Comparison of ENCODE assay signal across 8 cellular contexts in the genomic region with DNA sequence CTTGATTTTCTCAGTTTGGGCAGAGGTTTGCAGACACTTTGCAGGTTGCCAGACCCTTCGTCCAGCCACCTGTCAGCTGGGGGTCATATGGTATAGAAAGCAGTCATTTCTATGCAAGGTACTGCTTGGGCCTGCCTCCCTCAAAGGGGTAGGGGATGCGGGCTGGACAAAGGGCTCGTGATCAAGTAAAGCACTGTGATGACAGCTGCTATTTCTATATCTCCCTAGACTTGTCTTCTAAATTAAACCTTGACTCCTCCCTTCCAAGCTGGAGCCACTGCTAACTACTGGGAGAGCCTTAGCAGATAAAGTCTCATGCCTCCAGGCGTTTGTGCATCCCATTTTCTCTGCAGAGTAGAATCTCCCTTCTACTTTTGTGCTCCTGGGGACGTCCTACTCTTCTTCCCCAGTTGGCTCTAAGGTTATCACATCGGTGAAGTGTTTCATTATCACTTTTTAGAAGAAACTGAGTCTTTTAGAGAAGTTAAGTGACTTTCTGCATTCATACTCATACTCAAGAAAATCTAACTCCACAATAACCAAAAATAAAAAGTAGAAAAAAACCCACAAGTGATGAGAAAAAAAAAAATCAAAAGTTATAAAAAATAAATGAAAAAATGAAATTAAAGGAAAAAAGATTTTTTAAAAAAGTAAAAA. TPM values are rescaled to one million over a fixed set of nuclear protein-coding genes. Genes with fewer than 3 reads are reported as not detected.
DNase-seq lines count a peak whose midpoint lies in the region; ATAC-seq, FAIRE-seq and TF ChIP-seq lines count a peak whose summit lies in the region.

No MANE protein-coding gene starts in this region.

- no peaks in the 10 kb centered on the region for H3K27me3 ChIP-seq in breast epithelium
- no peaks in the 10 kb centered on the region for H3K27me3 ChIP-seq in muscle layer of duodenum (ENCODE audit: low read depth, low read length)

- no peak for FAIRE-seq in urothelium cell line (lab: Jason Lieb, UNC)

- intact Hi-C loops in breast epithelium (cut with DNase I; ENCODE audit: low total_unique reads): loop anchor here (10.0 kb wide), 1 partner anchor 556 kb away; no protein-coding TSS in a partner anchor

- TF ChIP-seq POLR2A in breast epithelium (IDR thresholded peaks at IDR 0.05): no peak

- POLR2A ChIA-PET in HEK293T (lab: Yijun Ruan, JAX): interaction anchor here (1.0 to 3.2 kb wide), 7 partner anchors 15 to 390 kb away, joined by 3 to 19 read pairs (median 5); a partner anchor contains a TSS

- CTCF ChIA-PET in HEK293T (lab: Yijun Ruan, JAX): interaction anchor here (0.7 to 0.8 kb wide), 2 partner anchors 14 to 85 kb away, joined by 3 to 4 read pairs; no protein-coding TSS in a partner anchor

- H3K4me3 ChIP-seq in AG10803 (ENCODE audit: low read length) (peak overlapping the region; percentile 54), breast epithelium (peak overlapping the region; percentile 76 to 92 (median 79)), muscle layer of duodenum (ENCODE audit: low read depth in 1 of 2, low read length in 2 of 2) (peak overlapping the region; percentile 67 to 79)
- H3K4me3 ChIP-seq in Jurkat, Clone E6-1 (ENCODE audit: low read length): peak overlapping the region; percentile 83

- H3K9me3 ChIP-seq in breast epithelium (no peaks in the 10 kb centered on the region), muscle layer of duodenum (ENCODE audit: control insufficient read depth in 1 of 2, low read length in 2 of 2) (no peaks in the 10 kb centered on the region)

- TF ChIP-seq CTCF in AG10803 (conservative IDR thresholded peaks at IDR 0.05; ENCODE audit: low read length) (no peak), breast epithelium (IDR thresholded peaks at IDR 0.05) (no peak)

- DNase-seq in AG10803 (ENCODE audit: low read depth): no peak
- DNase-seq in Jurkat, Clone E6-1 (ENCODE audit: low read depth, low spot score): no peak
- DNase-seq in breast epithelium (ENCODE audit: low spot score in 2 of 2): no peak
- no peak for DNase-seq in urothelium cell line (ENCODE audit: low spot score)
- DNase-seq in NCI-H345 (lab: John Stamatoyannopoulos, UW): no peak
- DNase-seq in HEK293T (ENCODE audit: extremely low spot score): no peak

- ATAC-seq in GM19463 (IDR thresholded peaks at IDR 0.05; ENCODE audit: unreplicated experiment): no peak

- H3K27ac ChIP-seq in breast epithelium (peak overlapping the region in 1 of 2 donors; percentile 91), muscle layer of duodenum (ENCODE audit: low read length) (no peak overlapping the region)

- H3K4me1 ChIP-seq in breast epithelium (peaks cover 0 to 14% of the 10 kb centered on the region in 2 donors), muscle layer of duodenum (ENCODE audit: control insufficient read depth in 1 of 2, insufficient read depth in 2 of 2, low read length in 2 of 2) (peaks cover 11 to 28% of the 10 kb centered on the region in 2 donors)

- H3K36me3 ChIP-seq in breast epithelium (no peaks in the 10 kb centered on the region), muscle layer of duodenum (ENCODE audit: control insufficient read depth in 1 of 2, insufficient read depth in 2 of 2, low read length in 2 of 2) (peaks cover 13 to 21% of the 10 kb centered on the region in 2 donors)

TF ChIP-seq in HEK293T, 16 proteins besides CTCF, POLR2A, EP300 and RAD21:
- TF ChIP-seq HDGF (IDR thresholded peaks at IDR 0.05; ENCODE audit: borderline replicate concordance) (no peak), FOXK2 (IDR thresholded peaks at IDR 0.05) (no peak), SP1 (IDR thresholded peaks at IDR 0.05) (no peak), CTBP1 (IDR thresholded peaks at IDR 0.05; ENCODE audit: borderline replicate concordance) (no peak), SUZ12 (IDR thresholded peaks at IDR 0.05) (no peak)

RNA-seq across cellular contexts. Expression of a gene that starts 0.7 kb away (rescaled TPM):
- polyA plus RNA-seq in Jurkat, Clone E6-1 (2012; ENCODE audit: insufficient read depth, insufficient read length): 340 TPM
- total RNA-seq in breast epithelium: 100 to 1,000 TPM; 134 to 227 (median 188) TPM

RNA-seq across cellular contexts. Expression of a gene that starts 26.7 kb away (rescaled TPM):
- 1.5 TPM for polyA plus RNA-seq in Jurkat, Clone E6-1 (2012; ENCODE audit: insufficient read depth, insufficient read length)
- total RNA-seq in breast epithelium: 1 to 10 TPM in 1 of 3 donors, under 1 TPM in 1, not detected in 1; 0.29 to 1.3 TPM

RNA-seq across cellular contexts. Expression of a gene that starts 26.8 kb away (rescaled TPM):
- polyA plus RNA-seq in Jurkat, Clone E6-1 (2012; ENCODE audit: insufficient read depth, insufficient read length): 22.8 TPM
- 10 to 100 TPM in 2 of 3 donors, 1 to 10 TPM in 1; 6.3 to 62.7 (median 10.2) TPM for total RNA-seq in breast epithelium
